9 cellular contexts compared by ENCODE assay signal in the genomic region with DNA sequence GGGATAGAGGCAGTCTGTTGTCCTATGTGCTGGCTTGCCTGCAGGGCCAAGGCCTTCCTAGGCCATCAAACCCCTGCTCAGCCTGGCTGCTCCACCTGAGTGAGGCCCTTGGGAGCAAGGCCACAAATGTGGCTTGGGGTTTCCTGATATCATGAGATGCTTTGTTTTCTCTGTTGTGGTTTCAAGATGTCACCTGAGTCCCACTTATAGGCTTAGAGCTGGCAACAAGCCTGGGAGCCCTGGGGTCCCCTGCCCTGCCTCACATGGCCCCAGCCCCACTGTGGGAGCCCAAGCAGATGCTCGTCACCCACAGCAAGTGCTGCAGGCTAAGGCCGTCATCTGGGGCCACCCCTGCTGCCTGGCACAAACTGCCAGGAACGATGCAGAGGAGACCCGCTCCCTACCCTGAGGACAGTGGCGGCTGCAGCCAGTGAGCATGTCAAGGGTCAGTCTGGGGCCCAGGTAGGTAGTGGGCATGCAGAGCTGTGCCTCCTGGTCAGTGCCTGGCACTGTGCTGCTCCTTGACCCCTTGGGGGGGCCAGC.
DNase-seq lines count a peak whose midpoint lies in the region; ATAC-seq lines count a peak whose summit lies in the region.
"Had no signal": no experiment of that assay in that cellular context is flagged by ENCODE, and none has a peak within 500 bp of the region (broad histone marks: within the 10 kb centered on the region; RNA-seq: fewer than 3 reads in every experiment).

No MANE protein-coding gene starts in this region.

- intact Hi-C loops in sciatic nerve (cut with DNase I) = no loop called here
- intact Hi-C loops in activated T-helper 1 cell treated with anti-CD3 and anti-CD28 coated beads, Interleukin-12 subunit alpha, Interleukin-12 subunit beta, Interleukin-2, Interleukin-4 antibody, amounts not matched to agents 30 ng/mL and 10 ng/mL and 1 ng/mL, durations not matched to agents 14 hours and 24 hours and 36 hours (cut with micrococcal nuclease) = no loop called here

- no peaks in the 10 kb centered on the region for H3K27me3 Mint-ChIP-seq in effector memory CD8-positive, alpha-beta T cell
- H3K27me3 Mint-ChIP-seq in activated T-helper 1 cell treated with anti-CD3 and anti-CD28 coated beads, Interleukin-12 subunit alpha, Interleukin-12 subunit beta, Interleukin-2, Interleukin-4 antibody, amounts not matched to agents 30 ng/mL and 10 ng/mL and 1 ng/mL, durations not matched to agents 14 hours and 24 hours and 36 hours (ENCODE audit: insufficient read depth) = peaks cover 7% of the 10 kb centered on the region

- DNase-seq in activated effector memory CD4-positive, alpha-beta T cell treated with anti-CD3 and anti-CD28 coated beads, Interleukin-2, amount 50 U/mL, for 16 hours = peak; percentile 60
- no peak for DNase-seq in activated effector memory CD4-positive, alpha-beta T cell treated with Interleukin-2 at 50 U/mL for 16 hours
- DNase-seq in NCI-H2171 (lab: John Stamatoyannopoulos, UW) = peak; percentile 26
- no peak for DNase-seq in effector memory CD8-positive, alpha-beta T cell
- DNase-seq in sciatic nerve (ENCODE audit: low spot score) = peak; percentile 47
- no peak for DNase-seq in SK-N-DZ (ENCODE audit: low spot score)
- DNase-seq in activated T-helper 1 cell treated with anti-CD3 and anti-CD28 coated beads, Interleukin-12 subunit alpha, Interleukin-12 subunit beta, Interleukin-2, Interleukin-4 antibody, amounts not matched to agents 30 ng/mL and 10 ng/mL and 1 ng/mL, durations not matched to agents 14 hours and 24 hours and 36 hours (ENCODE audit: low spot score) = no peak
- DNase-seq: NCI-H226 had no signal

- peak overlapping the region in 1 of 2 donors; percentile 55 for H3K27ac Mint-ChIP-seq in effector memory CD8-positive, alpha-beta T cell
- no peak overlapping the region for H3K27ac Mint-ChIP-seq in activated T-helper 1 cell treated with anti-CD3 and anti-CD28 coated beads, Interleukin-12 subunit alpha, Interleukin-12 subunit beta, Interleukin-2, Interleukin-4 antibody, amounts not matched to agents 30 ng/mL and 10 ng/mL and 1 ng/mL, durations not matched to agents 14 hours and 24 hours and 36 hours

- H3K4me3 Mint-ChIP-seq in effector memory CD8-positive, alpha-beta T cell = no peak overlapping the region
- H3K4me3 Mint-ChIP-seq in activated T-helper 1 cell treated with anti-CD3 and anti-CD28 coated beads, Interleukin-12 subunit alpha, Interleukin-12 subunit beta, Interleukin-2, Interleukin-4 antibody, amounts not matched to agents 30 ng/mL and 10 ng/mL and 1 ng/mL, durations not matched to agents 14 hours and 24 hours and 36 hours = no peak overlapping the region

- H3K9me3 Mint-ChIP-seq in effector memory CD8-positive, alpha-beta T cell = no peaks in the 10 kb centered on the region
- no peaks in the 10 kb centered on the region for H3K9me3 Mint-ChIP-seq in activated T-helper 1 cell treated with anti-CD3 and anti-CD28 coated beads, Interleukin-12 subunit alpha, Interleukin-12 subunit beta, Interleukin-2, Interleukin-4 antibody, amounts not matched to agents 30 ng/mL and 10 ng/mL and 1 ng/mL, durations not matched to agents 14 hours and 24 hours and 36 hours

- peaks cover 3 to 16% of the 10 kb centered on the region in 2 donors for H3K4me1 Mint-ChIP-seq in effector memory CD8-positive, alpha-beta T cell (ENCODE audit: low read depth in 2 of 2)
- peaks cover 4% of the 10 kb centered on the region for H3K4me1 Mint-ChIP-seq in activated T-helper 1 cell treated with anti-CD3 and anti-CD28 coated beads, Interleukin-12 subunit alpha, Interleukin-12 subunit beta, Interleukin-2, Interleukin-4 antibody, amounts not matched to agents 30 ng/mL and 10 ng/mL and 1 ng/mL, durations not matched to agents 14 hours and 24 hours and 36 hours (ENCODE audit: low read depth)

- H3K36me3 Mint-ChIP-seq in effector memory CD8-positive, alpha-beta T cell (ENCODE audit: insufficient read depth) = peaks cover 3% of the 10 kb centered on the region
- no peaks in the 10 kb centered on the region for H3K36me3 Mint-ChIP-seq in activated T-helper 1 cell treated with anti-CD3 and anti-CD28 coated beads, Interleukin-12 subunit alpha, Interleukin-12 subunit beta, Interleukin-2, Interleukin-4 antibody, amounts not matched to agents 30 ng/mL and 10 ng/mL and 1 ng/mL, durations not matched to agents 14 hours and 24 hours and 36 hours (ENCODE audit: low read depth)

- peak; percentile 41 for ATAC-seq in effector memory CD8-positive, alpha-beta T cell (replicated peaks)
- ATAC-seq in sciatic nerve = no peak
- no peak for ATAC-seq in HG03457 (IDR thresholded peaks at IDR 0.05; ENCODE audit: unreplicated experiment)

Comparison
In these comparisons a context has a peak if more than half of its experiments do, and no peak if none do; other contexts are left out.
1. DNase-seq: peak in activated effector memory CD4-positive, alpha-beta T cell treated with anti-CD3 and anti-CD28 coated beads, Interleukin-2, amount 50 U/mL, for 16 hours (single experiment), NCI-H2171 (single experiment) and sciatic nerve (single experiment); none in activated effector memory CD4-positive, alpha-beta T cell treated with Interleukin-2 at 50 U/mL for 16 hours (single experiment), effector memory CD8-positive, alpha-beta T cell (0 of 3), SK-N-DZ (single experiment) and activated T-helper 1 cell treated with anti-CD3 and anti-CD28 coated beads, Interleukin-12 subunit alpha, Interleukin-12 subunit beta, Interleukin-2, Interleukin-4 antibody, amounts not matched to agents 30 ng/mL and 10 ng/mL and 1 ng/mL, durations not matched to agents 14 hours and 24 hours and 36 hours (single experiment).